ENCODE assay signal across 1 cellular context in the genomic region with DNA sequence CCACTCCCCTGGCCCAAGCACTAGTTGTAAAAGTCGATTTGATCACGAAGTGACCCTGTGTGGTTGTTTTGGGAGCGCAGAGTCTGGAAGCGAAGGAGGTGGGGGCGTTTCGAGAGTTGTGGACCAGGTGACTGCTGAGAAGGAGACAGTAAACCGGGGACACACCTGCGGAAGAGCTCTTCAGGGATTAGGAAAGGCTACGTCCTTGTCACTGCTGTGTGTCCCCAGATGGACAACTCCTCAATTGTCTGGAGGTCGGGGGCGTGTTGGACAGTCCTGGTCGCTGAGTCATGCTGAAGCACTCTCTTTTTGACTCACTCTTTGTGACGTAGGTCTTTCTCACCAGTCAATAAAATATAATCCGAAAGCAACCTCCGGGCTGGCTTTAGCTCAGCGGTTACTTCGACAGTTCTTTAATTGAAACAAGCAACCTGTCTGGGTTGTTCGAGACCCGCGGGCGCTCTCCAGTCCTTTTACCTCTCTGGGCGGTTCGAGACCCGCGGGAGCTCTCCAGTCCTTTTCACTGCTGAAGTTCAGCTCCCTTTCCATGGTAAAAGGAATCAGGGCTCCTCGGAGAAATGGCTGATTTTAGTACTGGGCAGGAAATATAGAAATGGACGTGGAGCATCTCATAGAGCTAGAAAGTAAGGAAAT.
TF ChIP-seq lines count a peak whose summit lies in the region.

No MANE protein-coding gene starts in this region.

TF ChIP-seq in HepG2, 621 proteins besides CTCF, POLR2A, EP300 and RAD21 (continued from another document and continues in another):
- TF ChIP-seq, protein P1, sequence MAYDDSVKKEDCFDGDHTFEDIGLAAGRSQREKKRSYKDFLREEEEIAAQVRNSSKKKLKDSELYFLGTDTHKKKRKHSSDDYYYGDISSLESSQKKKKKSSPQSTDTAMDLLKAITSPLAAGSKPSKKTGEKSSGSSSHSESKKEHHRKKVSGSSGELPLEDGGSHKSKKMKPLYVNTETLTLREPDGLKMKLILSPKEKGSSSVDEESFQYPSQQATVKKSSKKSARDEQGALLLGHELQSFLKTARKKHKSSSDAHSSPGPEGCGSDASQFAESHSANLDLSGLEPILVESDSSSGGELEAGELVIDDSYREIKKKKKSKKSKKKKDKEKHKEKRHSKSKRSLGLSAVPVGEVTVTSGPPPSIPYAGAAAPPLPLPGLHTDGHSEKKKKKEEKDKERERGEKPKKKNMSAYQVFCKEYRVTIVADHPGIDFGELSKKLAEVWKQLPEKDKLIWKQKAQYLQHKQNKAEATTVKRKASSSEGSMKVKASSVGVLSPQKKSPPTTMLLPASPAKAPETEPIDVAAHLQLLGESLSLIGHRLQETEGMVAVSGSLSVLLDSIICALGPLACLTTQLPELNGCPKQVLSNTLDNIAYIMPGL (CRISPR knock-in tag; IDR thresholded peaks at IDR 0.05; ENCODE audit: borderline replicate concordance in 1 of 2, low read depth in 1 of 2): peak; percentile 97 to 100
- no peak for TF ChIP-seq ZNF326 (CRISPR knock-in tag; IDR thresholded peaks at IDR 0.05; ENCODE audit: borderline replicate concordance)
- TF ChIP-seq ZNF333 (CRISPR knock-in tag; IDR thresholded peaks at IDR 0.05; ENCODE audit: borderline replicate concordance): no peak
- TF ChIP-seq TRIM24 (CRISPR knock-in tag; IDR thresholded peaks at IDR 0.05): no peak
- TF ChIP-seq ZNF704 (CRISPR knock-in tag; IDR thresholded peaks at IDR 0.05; ENCODE audit: borderline replicate concordance): no peak
- TF ChIP-seq, protein P2, sequence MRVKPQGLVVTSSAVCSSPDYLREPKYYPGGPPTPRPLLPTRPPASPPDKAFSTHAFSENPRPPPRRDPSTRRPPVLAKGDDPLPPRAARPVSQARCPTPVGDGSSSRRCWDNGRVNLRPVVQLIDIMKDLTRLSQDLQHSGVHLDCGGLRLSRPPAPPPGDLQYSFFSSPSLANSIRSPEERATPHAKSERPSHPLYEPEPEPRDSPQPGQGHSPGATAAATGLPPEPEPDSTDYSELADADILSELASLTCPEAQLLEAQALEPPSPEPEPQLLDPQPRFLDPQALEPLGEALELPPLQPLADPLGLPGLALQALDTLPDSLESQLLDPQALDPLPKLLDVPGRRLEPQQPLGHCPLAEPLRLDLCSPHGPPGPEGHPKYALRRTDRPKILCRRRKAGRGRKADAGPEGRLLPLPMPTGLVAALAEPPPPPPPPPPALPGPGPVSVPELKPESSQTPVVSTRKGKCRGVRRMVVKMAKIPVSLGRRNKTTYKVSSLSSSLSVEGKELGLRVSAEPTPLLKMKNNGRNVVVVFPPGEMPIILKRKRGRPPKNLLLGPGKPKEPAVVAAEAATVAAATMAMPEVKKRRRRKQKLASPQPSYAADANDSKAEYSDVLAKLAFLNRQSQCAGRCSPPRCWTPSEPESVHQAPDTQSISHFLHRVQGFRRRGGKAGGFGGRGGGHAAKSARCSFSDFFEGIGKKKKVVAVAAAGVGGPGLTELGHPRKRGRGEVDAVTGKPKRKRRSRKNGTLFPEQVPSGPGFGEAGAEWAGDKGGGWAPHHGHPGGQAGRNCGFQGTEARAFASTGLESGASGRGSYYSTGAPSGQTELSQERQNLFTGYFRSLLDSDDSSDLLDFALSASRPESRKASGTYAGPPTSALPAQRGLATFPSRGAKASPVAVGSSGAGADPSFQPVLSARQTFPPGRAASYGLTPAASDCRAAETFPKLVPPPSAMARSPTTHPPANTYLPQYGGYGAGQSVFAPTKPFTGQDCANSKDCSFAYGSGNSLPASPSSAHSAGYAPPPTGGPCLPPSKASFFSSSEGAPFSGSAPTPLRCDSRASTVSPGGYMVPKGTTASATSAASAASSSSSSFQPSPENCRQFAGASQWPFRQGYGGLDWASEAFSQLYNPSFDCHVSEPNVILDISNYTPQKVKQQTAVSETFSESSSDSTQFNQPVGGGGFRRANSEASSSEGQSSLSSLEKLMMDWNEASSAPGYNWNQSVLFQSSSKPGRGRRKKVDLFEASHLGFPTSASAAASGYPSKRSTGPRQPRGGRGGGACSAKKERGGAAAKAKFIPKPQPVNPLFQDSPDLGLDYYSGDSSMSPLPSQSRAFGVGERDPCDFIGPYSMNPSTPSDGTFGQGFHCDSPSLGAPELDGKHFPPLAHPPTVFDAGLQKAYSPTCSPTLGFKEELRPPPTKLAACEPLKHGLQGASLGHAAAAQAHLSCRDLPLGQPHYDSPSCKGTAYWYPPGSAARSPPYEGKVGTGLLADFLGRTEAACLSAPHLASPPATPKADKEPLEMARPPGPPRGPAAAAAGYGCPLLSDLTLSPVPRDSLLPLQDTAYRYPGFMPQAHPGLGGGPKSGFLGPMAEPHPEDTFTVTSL (CRISPR knock-in tag; IDR thresholded peaks at IDR 0.05; ENCODE audit: borderline replicate concordance): peak; percentile 28; the same call in 1 of the 2 replicates
- TF ChIP-seq ZNF800 (CRISPR knock-in tag; IDR thresholded peaks at IDR 0.05): peak; percentile 71; the same call in 1 of the 2 replicates
- 0 out of 2 replicates have a peak, but pooled peaks have one; percentile 47 for TF ChIP-seq ZNF572 (CRISPR knock-in tag; IDR thresholded peaks at IDR 0.05)
- 0 out of 2 replicates have a peak, but pooled peaks have one; percentile 43 for TF ChIP-seq TBX2 (CRISPR knock-in tag; IDR thresholded peaks at IDR 0.05; ENCODE audit: borderline replicate concordance)
- TF ChIP-seq IKZF4 (CRISPR knock-in tag; IDR thresholded peaks at IDR 0.05; ENCODE audit: borderline replicate concordance, low read depth, not compliant biosample characterization): no peak
- 0 out of 2 replicates have a peak, but pooled peaks have one; percentile 66 for TF ChIP-seq ZFP37 (CRISPR knock-in tag; IDR thresholded peaks at IDR 0.05; ENCODE audit: borderline replicate concordance)
- peak; percentile 68; the same call in 1 of the 2 replicates for TF ChIP-seq ISL2 (CRISPR knock-in tag; IDR thresholded peaks at IDR 0.05)
- peak; percentile 88; the same call in 1 of the 2 replicates for TF ChIP-seq ZNF124 (CRISPR knock-in tag; IDR thresholded peaks at IDR 0.05)
- no peak for TF ChIP-seq ZNF101 (CRISPR knock-in tag; IDR thresholded peaks at IDR 0.05; ENCODE audit: borderline replicate concordance, low read depth)
- TF ChIP-seq ZFP82 (CRISPR knock-in tag; IDR thresholded peaks at IDR 0.05; ENCODE audit: borderline replicate concordance): peak; percentile 57; the same call in 1 of the 2 replicates
- TF ChIP-seq ZNF776 (CRISPR knock-in tag; IDR thresholded peaks at IDR 0.05): no peak
- TF ChIP-seq, protein P3, sequence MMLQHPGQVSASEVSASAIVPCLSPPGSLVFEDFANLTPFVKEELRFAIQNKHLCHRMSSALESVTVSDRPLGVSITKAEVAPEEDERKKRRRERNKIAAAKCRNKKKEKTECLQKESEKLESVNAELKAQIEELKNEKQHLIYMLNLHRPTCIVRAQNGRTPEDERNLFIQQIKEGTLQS (CRISPR knock-in tag; IDR thresholded peaks at IDR 0.05): peak; percentile 83
- no peak for TF ChIP-seq ZNF577 (CRISPR knock-in tag; IDR thresholded peaks at IDR 0.05; ENCODE audit: borderline replicate concordance, low read depth)
- no peak for TF ChIP-seq AGO1 (IDR thresholded peaks at IDR 0.05; ENCODE audit: low read depth, low read length, poor library complexity, severe bottlenecking)
- TF ChIP-seq, protein P4, sequence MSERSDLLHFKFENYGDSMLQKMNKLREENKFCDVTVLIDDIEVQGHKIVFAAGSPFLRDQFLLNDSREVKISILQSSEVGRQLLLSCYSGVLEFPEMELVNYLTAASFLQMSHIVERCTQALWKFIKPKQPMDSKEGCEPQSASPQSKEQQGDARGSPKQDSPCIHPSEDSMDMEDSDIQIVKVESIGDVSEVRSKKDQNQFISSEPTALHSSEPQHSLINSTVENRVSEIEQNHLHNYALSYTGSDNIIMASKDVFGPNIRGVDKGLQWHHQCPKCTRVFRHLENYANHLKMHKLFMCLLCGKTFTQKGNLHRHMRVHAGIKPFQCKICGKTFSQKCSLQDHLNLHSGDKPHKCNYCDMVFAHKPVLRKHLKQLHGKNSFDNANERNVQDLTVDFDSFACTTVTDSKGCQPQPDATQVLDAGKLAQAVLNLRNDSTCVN (CRISPR knock-in tag; IDR thresholded peaks at IDR 0.05; ENCODE audit: borderline replicate concordance): 0 out of 2 replicates have a peak, but pooled peaks have one; percentile 26
- no peak for TF ChIP-seq ZNF709 (CRISPR knock-in tag; IDR thresholded peaks at IDR 0.05)
- TF ChIP-seq HOXD1 (CRISPR knock-in tag; IDR thresholded peaks at IDR 0.05): no peak
- no peak for TF ChIP-seq ZNF296 (CRISPR knock-in tag; conservative IDR thresholded peaks at IDR 0.05)
- peak; percentile 74 for TF ChIP-seq GATAD2A (CRISPR knock-in tag; IDR thresholded peaks at IDR 0.05)
- peak; percentile 70; the same call in 1 of the 2 replicates for TF ChIP-seq ZKSCAN8 (CRISPR knock-in tag; IDR thresholded peaks at IDR 0.05; ENCODE audit: borderline replicate concordance)
- TF ChIP-seq, protein P5, sequence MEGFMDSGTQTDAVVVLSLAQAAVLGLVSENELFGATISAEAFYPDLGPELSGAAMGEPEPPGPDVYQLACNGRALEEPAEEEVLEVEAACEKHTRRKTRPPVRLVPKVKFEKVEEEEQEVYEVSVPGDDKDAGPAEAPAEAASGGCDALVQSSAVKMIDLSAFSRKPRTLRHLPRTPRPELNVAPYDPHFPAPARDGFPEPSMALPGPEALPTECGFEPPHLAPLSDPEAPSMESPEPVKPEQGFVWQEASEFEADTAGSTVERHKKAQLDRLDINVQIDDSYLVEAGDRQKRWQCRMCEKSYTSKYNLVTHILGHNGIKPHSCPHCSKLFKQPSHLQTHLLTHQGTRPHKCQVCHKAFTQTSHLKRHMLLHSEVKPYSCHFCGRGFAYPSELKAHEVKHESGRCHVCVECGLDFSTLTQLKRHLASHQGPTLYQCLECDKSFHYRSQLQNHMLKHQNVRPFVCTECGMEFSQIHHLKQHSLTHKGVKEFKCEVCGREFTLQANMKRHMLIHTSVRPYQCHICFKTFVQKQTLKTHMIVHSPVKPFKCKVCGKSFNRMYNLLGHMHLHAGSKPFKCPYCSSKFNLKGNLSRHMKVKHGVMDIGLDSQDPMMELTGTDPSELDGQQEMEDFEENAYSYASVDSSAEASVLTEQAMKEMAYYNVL (CRISPR knock-in tag; IDR thresholded peaks at IDR 0.05; ENCODE audit: borderline replicate concordance): no peak
- TF ChIP-seq KMT2B (CRISPR knock-in tag; IDR thresholded peaks at IDR 0.05): peak; percentile 67
- no peak for TF ChIP-seq HNRNPK (IDR thresholded peaks at IDR 0.05; ENCODE audit: low read depth, low read length, poor library complexity, severe bottlenecking)
- TF ChIP-seq HMG20B (CRISPR knock-in tag; conservative IDR thresholded peaks at IDR 0.05): peak; percentile 53; the same call in 1 of the 2 replicates
- no peak for TF ChIP-seq PAF1 (CRISPR knock-in tag; IDR thresholded peaks at IDR 0.05)
- TF ChIP-seq, protein P6, sequence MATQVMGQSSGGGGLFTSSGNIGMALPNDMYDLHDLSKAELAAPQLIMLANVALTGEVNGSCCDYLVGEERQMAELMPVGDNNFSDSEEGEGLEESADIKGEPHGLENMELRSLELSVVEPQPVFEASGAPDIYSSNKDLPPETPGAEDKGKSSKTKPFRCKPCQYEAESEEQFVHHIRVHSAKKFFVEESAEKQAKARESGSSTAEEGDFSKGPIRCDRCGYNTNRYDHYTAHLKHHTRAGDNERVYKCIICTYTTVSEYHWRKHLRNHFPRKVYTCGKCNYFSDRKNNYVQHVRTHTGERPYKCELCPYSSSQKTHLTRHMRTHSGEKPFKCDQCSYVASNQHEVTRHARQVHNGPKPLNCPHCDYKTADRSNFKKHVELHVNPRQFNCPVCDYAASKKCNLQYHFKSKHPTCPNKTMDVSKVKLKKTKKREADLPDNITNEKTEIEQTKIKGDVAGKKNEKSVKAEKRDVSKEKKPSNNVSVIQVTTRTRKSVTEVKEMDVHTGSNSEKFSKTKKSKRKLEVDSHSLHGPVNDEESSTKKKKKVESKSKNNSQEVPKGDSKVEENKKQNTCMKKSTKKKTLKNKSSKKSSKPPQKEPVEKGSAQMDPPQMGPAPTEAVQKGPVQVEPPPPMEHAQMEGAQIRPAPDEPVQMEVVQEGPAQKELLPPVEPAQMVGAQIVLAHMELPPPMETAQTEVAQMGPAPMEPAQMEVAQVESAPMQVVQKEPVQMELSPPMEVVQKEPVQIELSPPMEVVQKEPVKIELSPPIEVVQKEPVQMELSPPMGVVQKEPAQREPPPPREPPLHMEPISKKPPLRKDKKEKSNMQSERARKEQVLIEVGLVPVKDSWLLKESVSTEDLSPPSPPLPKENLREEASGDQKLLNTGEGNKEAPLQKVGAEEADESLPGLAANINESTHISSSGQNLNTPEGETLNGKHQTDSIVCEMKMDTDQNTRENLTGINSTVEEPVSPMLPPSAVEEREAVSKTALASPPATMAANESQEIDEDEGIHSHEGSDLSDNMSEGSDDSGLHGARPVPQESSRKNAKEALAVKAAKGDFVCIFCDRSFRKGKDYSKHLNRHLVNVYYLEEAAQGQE (IDR thresholded peaks at IDR 0.05; ENCODE audit: borderline replicate concordance in 1 of 2, low read depth in 1 of 2, low read length in 2 of 2): peak; percentile 33 to 93
- peak; percentile 90 for TF ChIP-seq MAFF (IDR thresholded peaks at IDR 0.05; ENCODE audit: low read depth, low read length)
- peak; percentile 74; the same call in 1 of the 2 replicates for TF ChIP-seq FOXC1 (CRISPR knock-in tag; IDR thresholded peaks at IDR 0.05; ENCODE audit: borderline replicate concordance)
- TF ChIP-seq SALL1 (CRISPR knock-in tag; IDR thresholded peaks at IDR 0.05): peak; percentile 59
- TF ChIP-seq IRF1 (CRISPR knock-in tag; IDR thresholded peaks at IDR 0.05; ENCODE audit: low read depth): no peak
- TF ChIP-seq CEBPB (IDR thresholded peaks at IDR 0.05; ENCODE audit: borderline replicate concordance, low read depth, low read length): no peak
- no peak; the same call in 1 of the 2 replicates for TF ChIP-seq ZNF878 (CRISPR knock-in tag; IDR thresholded peaks at IDR 0.05)
